15 cellular contexts compared by ENCODE assay signal in the genomic region with DNA sequence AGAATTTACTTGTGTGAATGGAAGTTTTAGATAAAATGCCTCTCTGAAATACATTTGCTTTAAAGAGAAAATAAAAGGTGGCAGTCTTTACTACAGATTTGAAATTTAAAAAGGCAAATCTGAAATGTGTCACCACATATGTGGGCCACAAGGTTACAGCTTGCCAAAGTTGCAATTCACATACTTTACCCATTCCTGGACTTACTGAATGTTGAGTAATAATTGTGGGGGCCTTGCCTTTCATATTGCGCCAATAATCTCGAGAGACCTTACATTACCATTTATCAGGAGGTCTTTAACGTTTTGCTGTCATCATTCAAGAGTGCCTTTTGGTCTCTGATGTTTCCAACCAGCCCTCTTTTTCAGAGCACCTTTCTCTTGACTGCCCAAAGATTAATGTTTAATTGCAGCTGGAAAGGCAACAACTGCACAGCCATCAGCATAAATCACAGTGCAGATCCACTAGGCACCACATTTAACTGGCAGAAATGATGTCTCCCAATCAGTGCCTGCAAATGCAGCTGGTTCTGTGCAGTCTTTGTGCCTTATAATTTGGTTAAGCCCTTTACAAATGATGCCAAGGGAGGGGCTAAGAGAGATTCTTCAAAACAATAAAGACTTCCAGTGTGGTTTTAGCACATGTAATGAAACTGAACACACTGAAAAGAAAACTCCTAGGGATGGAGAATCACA.
DNase-seq lines count a peak whose midpoint lies in the region; ATAC-seq and TF ChIP-seq lines count a peak whose summit lies in the region.
"Had no signal": no experiment of that assay in that cellular context is flagged by ENCODE, and none has a peak within 500 bp of the region (broad histone marks: within the 10 kb centered on the region; RNA-seq: fewer than 3 reads in every experiment).

No MANE protein-coding gene starts in this region.

- H3K27me3 Mint-ChIP-seq in CD4-positive, alpha-beta memory T cell = no peaks in the 10 kb centered on the region

- H3K4me3 ChIP-seq in BJ (ENCODE audit: low read depth, low read length) (no peak overlapping the region), epithelial cell of esophagus (ENCODE audit: low read length) (no peak overlapping the region)
- no peak overlapping the region for H3K4me3 ChIP-seq in CD4-positive, alpha-beta memory T cell (ENCODE audit: low read length in 2 of 2)

- CTCF ChIA-PET in BJ (lab: Yijun Ruan, JAX) = interaction anchor here (0.8 to 1.3 kb wide), 4 partner anchors 14 to 306 kb away, joined by 3 to 5 read pairs (median 3); no protein-coding TSS in a partner anchor
- CTCF ChIA-PET in CD4-positive, alpha-beta memory T cell (lab: Charles Lee; ENCODE audit: partially characterized antibody) = no interaction called here

- H3K27ac ChIP-seq in CD4-positive, alpha-beta memory T cell (ENCODE audit: low read depth, low read length) = no peak overlapping the region
- H3K27ac ChIP-seq: HL-60, WERI-Rb-1 had no signal

- no peak overlapping the region for H3K27ac Mint-ChIP-seq in CD4-positive, alpha-beta memory T cell
- H3K27ac Mint-ChIP-seq: endodermal cell had no signal

- H3K4me1 ChIP-seq in CD4-positive, alpha-beta memory T cell (ENCODE audit: insufficient read depth, low read length) = no peaks in the 10 kb centered on the region

- no peaks in the 10 kb centered on the region for H3K27me3 ChIP-seq in BJ (ENCODE audit: control insufficient read depth, insufficient read depth, low read length)
- H3K27me3 ChIP-seq in CD4-positive, alpha-beta memory T cell (ENCODE audit: insufficient read depth, low read length) = no peaks in the 10 kb centered on the region

- ATAC-seq in omental fat pad (ENCODE audit: low FRiP score) = peak; percentile 42

- H3K9me3 ChIP-seq in CD4-positive, alpha-beta memory T cell (ENCODE audit: control insufficient read depth in 1 of 2, low read length in 2 of 2) = no peaks in the 10 kb centered on the region

- intact Hi-C loops in CD4-positive, alpha-beta memory T cell (cut with micrococcal nuclease) = no loop called here

- POLR2A ChIA-PET in BJ (lab: Charles Lee) = no interaction called here
- POLR2A ChIA-PET in CD4-positive, alpha-beta memory T cell (lab: Charles Lee; ENCODE audit: partially characterized antibody) = no interaction called here

- DNase-seq in BJ (ENCODE audit: low read depth) (peak; percentile 64), NCI-H2227 (lab: John Stamatoyannopoulos, UW; ENCODE audit: unreplicated experiment) (peak; percentile 15), epithelial cell of esophagus (ENCODE audit: low read depth) (peak; percentile 63), omental fat pad (ENCODE audit: low spot score) (no peak), SW480 (ENCODE audit: low spot score) (no peak)
- no peak for DNase-seq in activated CD8-positive, alpha-beta memory T cell treated with anti-CD3 and anti-CD28 coated beads for 24 hours
- no peak for DNase-seq in activated CD4-positive, CD25-positive, alpha-beta regulatory T cell (lab: John Stamatoyannopoulos, UW)
- no peak for DNase-seq in CD4-positive, alpha-beta memory T cell
- DNase-seq: activated T-cell treated with anti-CD3 and anti-CD28 coated beads, Interleukin-2, amount 50 U/mL, for 1 hour; endodermal cell; NCI-H1105; NCI-H524 treated with DMSO at 0.1 percent for 48 hours; SHP77; WERI-Rb-1 had no signal

- H3K36me3 Mint-ChIP-seq in CD4-positive, alpha-beta memory T cell = no peaks in the 10 kb centered on the region

- TF ChIP-seq CTCF in BJ (IDR thresholded peaks at IDR 0.05; ENCODE audit: insufficient read depth, low read depth, low read length) (no peak), epithelial cell of esophagus (IDR thresholded peaks at IDR 0.05; ENCODE audit: insufficient read depth, low read depth, low read length, missing control alignments) (no peak), omental fat pad (IDR thresholded peaks at IDR 0.05) (no peak)

- H3K4me3 Mint-ChIP-seq in CD4-positive, alpha-beta memory T cell = no peak overlapping the region
- H3K4me3 Mint-ChIP-seq: endodermal cell had no signal

- no peaks in the 10 kb centered on the region for H3K4me1 Mint-ChIP-seq in CD4-positive, alpha-beta memory T cell

- H3K9me3 Mint-ChIP-seq in CD4-positive, alpha-beta memory T cell = peaks cover 0 to 4% (median 0%) of the 10 kb centered on the region in 8 donors
- H3K9me3 Mint-ChIP-seq: endodermal cell had no signal

- H3K36me3 ChIP-seq in BJ (ENCODE audit: control insufficient read depth, insufficient read depth, low read length) = no peaks in the 10 kb centered on the region
- no peaks in the 10 kb centered on the region for H3K36me3 ChIP-seq in CD4-positive, alpha-beta memory T cell (ENCODE audit: insufficient read depth, low read length)
- H3K36me3 ChIP-seq: WERI-Rb-1 had no signal

Comparison
In these comparisons a context has a peak if more than half of its experiments do, and no peak if none do; other contexts are left out.
1. DNase-seq: peak in BJ (single experiment), NCI-H2227 (single experiment) and epithelial cell of esophagus (single experiment); none in omental fat pad (single experiment), activated CD8-positive, alpha-beta memory T cell treated with anti-CD3 and anti-CD28 coated beads for 24 hours (single experiment), activated CD4-positive, CD25-positive, alpha-beta regulatory T cell (0 of 4), SW480 (single experiment) and CD4-positive, alpha-beta memory T cell (0 of 5).